9 cellular contexts compared by ENCODE assay signal in genomic region chr10:71696635-71697326, GRCh38. TPM values are rescaled to one million over a fixed set of nuclear protein-coding genes. Genes with fewer than 3 reads are reported as not detected.
DNase-seq lines count a peak whose midpoint lies in the region; ATAC-seq, FAIRE-seq and TF ChIP-seq lines count a peak whose summit lies in the region.
"Had no signal": no experiment of that assay in that cellular context is flagged by ENCODE, and none has a peak within 500 bp of the region (broad histone marks: within the 10 kb centered on the region; RNA-seq: fewer than 3 reads in every experiment).

No MANE protein-coding gene starts in this region.

- ATAC-seq in CD4-positive, alpha-beta T cell (ENCODE audit: poor library complexity) = peak; percentile 83
- peak; percentile 79 for ATAC-seq in T-helper 17 cell

- POLR2A ChIA-PET in CD4-positive, alpha-beta T cell (lab: Charles Lee) = interaction anchor here (0.8 to 3.7 kb wide), 5 partner anchors 12 to 79 kb away, joined by 3 to 20 read pairs (median 6); partner anchors contain the start of gene VSIR

- H3K79me2 ChIP-seq in astrocyte (ENCODE audit: insufficient read depth, low read length) = no peaks in the 10 kb centered on the region

- no peak overlapping the region for H3K27ac ChIP-seq in CD4-positive, alpha-beta T cell (ENCODE audit: low read depth, low read length)
- H3K27ac ChIP-seq in astrocyte (ENCODE audit: low read depth, low read length) = no peak overlapping the region

- no peaks in the 10 kb centered on the region for H3K27me3 ChIP-seq in CD4-positive, alpha-beta T cell (ENCODE audit: control insufficient read depth, insufficient read depth, low read length)
- H3K27me3 ChIP-seq in astrocyte (ENCODE audit: insufficient read depth, low read length) = peaks cover 19% of the 10 kb centered on the region

- no peaks in the 10 kb centered on the region for H3K9me3 Mint-ChIP-seq in CD4-positive, alpha-beta T cell
- no peaks in the 10 kb centered on the region for H3K9me3 Mint-ChIP-seq in astrocyte (ENCODE audit: unreplicated experiment)

- CTCF ChIA-PET in CD4-positive, alpha-beta T cell (lab: Charles Lee) = interaction anchor here (0.6 to 3.8 kb wide), 16 partner anchors 9 to 377 kb away, joined by 3 to 26 read pairs (median 4); partner anchors contain the start of genes SLC29A3 and VSIR

- no peak overlapping the region for H3K9ac ChIP-seq in astrocyte (ENCODE audit: low read length)

- no peak overlapping the region for H3K4me3 Mint-ChIP-seq in CD4-positive, alpha-beta T cell
- no peak overlapping the region for H3K4me3 Mint-ChIP-seq in T-helper 17 cell
- H3K4me3 Mint-ChIP-seq in astrocyte (ENCODE audit: unreplicated experiment) = no peak overlapping the region

- no peaks in the 10 kb centered on the region for H4K20me1 ChIP-seq in astrocyte (ENCODE audit: insufficient read depth, low read length)

- H3K36me3 ChIP-seq in astrocyte (ENCODE audit: insufficient read depth, low read length) = no peaks in the 10 kb centered on the region

- no peaks in the 10 kb centered on the region for H3K9me3 ChIP-seq in CD4-positive, alpha-beta T cell (ENCODE audit: control insufficient read depth, low read length)
- H3K9me3 ChIP-seq in T-helper 17 cell (ENCODE audit: control insufficient read depth, low read length, poor library complexity, severe bottlenecking) (no peaks in the 10 kb centered on the region), astrocyte (ENCODE audit: insufficient read depth, low read depth, low read length) (no peaks in the 10 kb centered on the region)

- no peaks in the 10 kb centered on the region for H3K27me3 Mint-ChIP-seq in CD4-positive, alpha-beta T cell
- H3K27me3 Mint-ChIP-seq in T-helper 17 cell = no peaks in the 10 kb centered on the region
- peaks cover 43% of the 10 kb centered on the region for H3K27me3 Mint-ChIP-seq in astrocyte (ENCODE audit: low read depth, unreplicated experiment)

- peak; percentile 54 to 74 (median 63) for DNase-seq in CD4-positive, alpha-beta T cell
- DNase-seq in HPDE6-E6E7 (ENCODE audit: extremely low spot score) (peak; percentile 57), T-helper 17 cell (peak; percentile 40 to 61 (median 48)), astrocyte (ENCODE audit: low read depth) (no peak), iPS-NIHi7 (ENCODE audit: extremely low spot score) (peak; percentile 93), foreskin melanocyte (no peak), kidney glomerular epithelial cell (lab: John Stamatoyannopoulos, UW) (no peak)
- peak; percentile 50 for DNase-seq in stimulated activated CD4-positive, alpha-beta T cell treated with anti-CD3 and anti-CD28 coated beads, Interleukin-2, amount 100 ng/mL, for 4 hours (ENCODE audit: low read depth)

- peaks cover 29% of the 10 kb centered on the region for H3K4me1 Mint-ChIP-seq in CD4-positive, alpha-beta T cell (ENCODE audit: low read depth)
- H3K4me1 Mint-ChIP-seq in T-helper 17 cell (peaks cover 20% of the 10 kb centered on the region), astrocyte (ENCODE audit: low read depth, unreplicated experiment) (no peaks in the 10 kb centered on the region)

- H3K27ac Mint-ChIP-seq in CD4-positive, alpha-beta T cell = peak overlapping the region; percentile 33
- H3K27ac Mint-ChIP-seq in T-helper 17 cell (peak overlapping the region; percentile 32), astrocyte (ENCODE audit: unreplicated experiment) (no peak overlapping the region)

- no peaks in the 10 kb centered on the region for H3K36me3 Mint-ChIP-seq in CD4-positive, alpha-beta T cell (ENCODE audit: low read depth)
- H3K36me3 Mint-ChIP-seq in T-helper 17 cell (ENCODE audit: low read depth) (no peaks in the 10 kb centered on the region), astrocyte (ENCODE audit: low read depth, unreplicated experiment) (no peaks in the 10 kb centered on the region)

- no peak overlapping the region for H3K4me2 ChIP-seq in astrocyte (ENCODE audit: low read length)

- H3K4me3 ChIP-seq in astrocyte (ENCODE audit: insufficient read depth, low read depth, low read length) = no peak overlapping the region

- intact Hi-C loops in CD4-positive, alpha-beta T cell (cut with DNase I, micrococcal nuclease) = loop anchor here in 1 of 2 experiments (1.0 kb wide), 1 partner anchor 382 kb away; no protein-coding TSS in a partner anchor

- peak; percentile 70 for TF ChIP-seq CTCF in CD4-positive, alpha-beta T cell (IDR thresholded peaks at IDR 0.05)
- peak; percentile 82 for TF ChIP-seq CTCF in astrocyte (IDR thresholded peaks at IDR 0.05; ENCODE audit: insufficient read depth, low read depth, low read length)

- peak overlapping the region; percentile 18 for H2AFZ ChIP-seq in astrocyte (ENCODE audit: low read depth, low read length)

- no peaks in the 10 kb centered on the region for H3K4me1 ChIP-seq in astrocyte (ENCODE audit: insufficient read depth, low read length)

- FAIRE-seq in astrocyte (lab: Jason Lieb, UNC) = no peak

RNA-seq across cellular contexts. Expression of gene C10orf105, which starts 22.8 kb away (rescaled TPM):
- under 1 TPM; 0.25 to 0.36 TPM for total RNA-seq in CD4-positive, alpha-beta T cell
- total RNA-seq in T-helper 17 cell = under 1 TPM; 0.31 to 0.37 TPM
- not detected in 2 replicates for total RNA-seq in astrocyte
- total RNA-seq: LHCN-M2 had no signal

Comparison
In these comparisons a context has a peak if more than half of its experiments do, and no peak if none do; other contexts are left out.
1. DNase-seq: peak in CD4-positive, alpha-beta T cell (10 of 10), HPDE6-E6E7 (single experiment), T-helper 17 cell (3 of 3), iPS-NIHi7 (single experiment) and stimulated activated CD4-positive, alpha-beta T cell treated with anti-CD3 and anti-CD28 coated beads, Interleukin-2, amount 100 ng/mL, for 4 hours (single experiment); none in astrocyte (single experiment), foreskin melanocyte (single experiment) and kidney glomerular epithelial cell (single experiment).